26 cellular contexts compared by ENCODE assay signal in the genomic region with DNA sequence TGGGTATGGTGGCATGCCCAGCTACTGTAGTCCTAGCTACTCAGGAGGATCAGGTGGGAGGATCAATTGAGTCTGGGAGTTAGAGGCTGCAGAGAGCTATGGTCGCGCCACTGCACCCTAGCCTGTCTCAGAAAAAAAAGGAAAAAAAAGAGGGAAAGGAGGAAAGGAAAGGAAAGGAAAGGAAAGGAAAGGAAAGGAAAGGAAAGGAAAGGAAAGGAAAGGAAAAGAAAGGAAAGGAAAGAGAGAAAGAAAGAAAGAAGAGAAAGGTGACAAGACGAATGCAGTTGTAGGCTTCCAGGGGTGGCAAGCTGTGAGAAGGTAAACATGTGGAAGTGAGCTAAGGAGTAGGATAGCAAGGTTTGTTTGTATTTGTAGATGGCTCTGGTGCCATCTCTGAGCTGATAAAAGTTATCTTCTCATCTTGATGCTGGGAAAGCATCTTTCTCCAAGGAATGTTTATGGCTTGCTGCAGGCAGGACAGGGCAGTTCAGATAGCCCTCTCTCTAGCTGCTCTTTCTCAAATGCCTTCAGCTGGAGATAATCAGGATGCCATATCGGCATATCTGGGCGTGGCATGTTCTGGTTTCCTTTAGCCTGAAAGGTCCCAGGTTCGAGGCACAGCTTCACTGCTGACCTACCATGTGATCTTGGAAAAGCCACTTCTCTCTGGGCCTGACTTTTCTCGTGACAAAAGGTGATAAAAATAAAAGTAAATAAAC. TPM values are rescaled to one million over a fixed set of nuclear protein-coding genes. Genes with fewer than 3 reads are reported as not detected.
"Had no signal": no experiment of that assay in that cellular context is flagged by ENCODE, and none has a peak within 500 bp of the region (broad histone marks: within the 10 kb centered on the region; RNA-seq: fewer than 3 reads in every experiment).

No MANE protein-coding gene starts in this region.

- H3K4me3 ChIP-seq: esophagus squamous epithelium, heart right ventricle, lung, psoas muscle, sigmoid colon, stomach, thyroid gland had no signal

- H3K4me1 ChIP-seq: psoas muscle had no signal

- H3K27me3 ChIP-seq: sigmoid colon, thyroid gland had no signal

- DNase-seq: cortex of kidney; effector memory CD8-positive, alpha-beta T cell; esophagus squamous epithelium; foreskin melanocyte; glutamatergic neuron; heart right ventricle; hypothalamus; immature natural killer cell; midbrain; naive thymus-derived CD4-positive, alpha-beta T cell; nucleus accumbens; psoas muscle; right cardiac atrium; sigmoid colon; stimulated activated CD4-positive, alpha-beta T cell treated with anti-CD3 and anti-CD28 coated beads, Interleukin-2, amount 100 ng/mL, for 24 hours; stimulated activated CD4-positive, alpha-beta T cell treated with anti-CD3 and anti-CD28 coated beads, Interleukin-4, amount 100 ng/mL, for 24 hours; stimulated activated naive CD4-positive, alpha-beta T cell treated with Interleukin-2 at 50 U/mL for 16 hours; stomach; thyroid gland had no signal

- FAIRE-seq: endometrium, keratinocyte had no signal

- H3K27ac ChIP-seq: esophagus squamous epithelium, heart right ventricle, psoas muscle, sigmoid colon, stomach, thyroid gland had no signal

- H3K36me3 ChIP-seq: esophagus squamous epithelium, heart right ventricle, sigmoid colon, stomach, thyroid gland had no signal

- ATAC-seq: effector memory CD8-positive, alpha-beta T cell; heart right ventricle; left lobe of liver; naive thymus-derived CD4-positive, alpha-beta T cell; psoas muscle; right cardiac atrium; stimulated activated effector memory CD8-positive, alpha-beta T cell treated with anti-CD3 and anti-CD28 coated beads, Interleukin-12 subunit alpha, Interleukin-12 subunit beta, amount 100 ng/mL, for 72 hours had no signal

- H3K9me3 ChIP-seq: esophagus squamous epithelium, heart right ventricle, psoas muscle, sigmoid colon, stomach, thyroid gland had no signal

RNA-seq across cellular contexts. Expression of a gene that starts 2.8 kb away (rescaled TPM):
- total RNA-seq: left lobe of liver, osteocyte, renal cortical epithelial cell had no signal
- polyA plus RNA-seq: immature natural killer cell; keratinocyte; naive thymus-derived CD4-positive, alpha-beta T cell had no signal
